ENCODE assay signal across 22 cellular contexts in genomic region chr2:45496869-45497268, GRCh38.
DNase-seq lines count a peak whose midpoint lies in the region; ATAC-seq and TF ChIP-seq lines count a peak whose summit lies in the region.
"Had no signal": no experiment of that assay in that cellular context is flagged by ENCODE, and none has a peak within 500 bp of the region (broad histone marks: within the 10 kb centered on the region; RNA-seq: fewer than 3 reads in every experiment).

No MANE protein-coding gene starts in this region.

- no peak overlapping the region for H2BK15ac ChIP-seq in mesenchymal stem cell (ENCODE audit: low read depth, poor library complexity, severe bottlenecking)

- CTCF ChIA-PET in activated CD4-positive, alpha-beta T cell treated with anti-CD3 and anti-CD28 coated beads for 36 hours (lab: Charles Lee) = interaction anchor here (0.5 to 2.7 kb wide), 8 partner anchors 8 to 1274 kb away, joined by 3 to 12 read pairs (median 4); no protein-coding TSS in a partner anchor

- intact Hi-C loops in activated CD4-positive, alpha-beta T cell treated with anti-CD3 and anti-CD28 coated beads for 36 hours (cut with DNase I, micrococcal nuclease) = loop anchor here in 1 of 2 experiments (1.0 to 2.0 kb wide), 3 partner anchors 71 to 661 kb away; partner anchors contain the start of gene SRBD1
- intact Hi-C loops in activated T-helper 1 cell treated with anti-CD3 and anti-CD28 coated beads, Interleukin-12 subunit alpha, Interleukin-12 subunit beta, Interleukin-2, Interleukin-4 antibody, amounts not matched to agents 30 ng/mL and 10 ng/mL and 1 ng/mL, durations not matched to agents 14 hours and 24 hours and 36 hours (cut with micrococcal nuclease) = loop anchor here (1.0 to 10.0 kb wide), 4 partner anchors 57 to 920 kb away; no protein-coding TSS in a partner anchor

- no peak overlapping the region for H2AFZ ChIP-seq in mesenchymal stem cell (ENCODE audit: low read depth, low read length)

- no peak for TF ChIP-seq CTCF in endothelial cell (IDR thresholded peaks at IDR 0.05; ENCODE audit: unreplicated experiment)

- peak overlapping the region; percentile 61 for H3K27ac Mint-ChIP-seq in activated CD4-positive, alpha-beta T cell treated with anti-CD3 and anti-CD28 coated beads for 36 hours
- peak overlapping the region; percentile 70 for H3K27ac Mint-ChIP-seq in activated T-helper 1 cell treated with anti-CD3 and anti-CD28 coated beads, Interleukin-12 subunit alpha, Interleukin-12 subunit beta, Interleukin-2, Interleukin-4 antibody, amounts not matched to agents 30 ng/mL and 10 ng/mL and 1 ng/mL, durations not matched to agents 14 hours and 24 hours and 36 hours
- no peak overlapping the region for H3K27ac Mint-ChIP-seq in endothelial cell (ENCODE audit: unreplicated experiment)
- H3K27ac Mint-ChIP-seq: B cell had no signal

- H4K91ac ChIP-seq in mesenchymal stem cell (ENCODE audit: low read length) = no peak overlapping the region

- POLR2A ChIA-PET in activated CD4-positive, alpha-beta T cell treated with anti-CD3 and anti-CD28 coated beads for 36 hours (lab: Charles Lee) = interaction anchor here (0.6 kb wide), 1 partner anchor 491 kb away, joined by 4 read pairs; no protein-coding TSS in a partner anchor

- peaks cover 10% of the 10 kb centered on the region for H3K36me3 Mint-ChIP-seq in activated CD4-positive, alpha-beta T cell treated with anti-CD3 and anti-CD28 coated beads for 36 hours (ENCODE audit: low read depth)
- H3K36me3 Mint-ChIP-seq in activated T-helper 1 cell treated with anti-CD3 and anti-CD28 coated beads, Interleukin-12 subunit alpha, Interleukin-12 subunit beta, Interleukin-2, Interleukin-4 antibody, amounts not matched to agents 30 ng/mL and 10 ng/mL and 1 ng/mL, durations not matched to agents 14 hours and 24 hours and 36 hours (ENCODE audit: low read depth) = peaks cover 3% of the 10 kb centered on the region
- H3K36me3 Mint-ChIP-seq in endothelial cell (ENCODE audit: low read depth, unreplicated experiment) = peaks cover 4% of the 10 kb centered on the region

- no peak overlapping the region for H3K9ac ChIP-seq in mesenchymal stem cell (ENCODE audit: low read length)

- H3K4me2 ChIP-seq in mesenchymal stem cell (ENCODE audit: low read length, poor library complexity, severe bottlenecking) = no peak overlapping the region

- no peaks in the 10 kb centered on the region for H3K27me3 ChIP-seq in mesenchymal stem cell (ENCODE audit: control insufficient read depth in 1 of 2, insufficient read depth in 1 of 2, low read length in 2 of 2)
- H3K27me3 ChIP-seq: gastroesophageal sphincter, ovary, SJSA1 had no signal

- no peak overlapping the region for H2BK120ac ChIP-seq in mesenchymal stem cell (ENCODE audit: low read depth, low read length)

- H3K79me1 ChIP-seq in mesenchymal stem cell (replicated peaks; ENCODE audit: low read length, poor library complexity, severe bottlenecking) = peaks cover 2% of the 10 kb centered on the region

- peaks cover 0 to 5% of the 10 kb centered on the region in 2 experiments for H3K36me3 ChIP-seq in mesenchymal stem cell (ENCODE audit: control insufficient read depth in 1 of 2, insufficient read depth in 2 of 2, low read depth in 1 of 2, low read length in 2 of 2)
- H3K36me3 ChIP-seq: ovary, SJSA1 had no signal

- H3K23ac ChIP-seq in mesenchymal stem cell (ENCODE audit: low read length in 2 of 2) = no peak overlapping the region

- 75% methylated on average over 1 of the region's 2 CpGs for WGBS in mesenchymal stem cell

- H2BK5ac ChIP-seq in mesenchymal stem cell (ENCODE audit: low read depth, low read length, poor library complexity, severe bottlenecking) = no peak overlapping the region

- H3K9me3 ChIP-seq in mesenchymal stem cell (ENCODE audit: control insufficient read depth, low read length) = no peaks in the 10 kb centered on the region
- H3K9me3 ChIP-seq: SJSA1 had no signal

- no peak for DNase-seq in activated CD4-positive, alpha-beta T cell treated with anti-CD3 and anti-CD28 coated beads for 36 hours
- DNase-seq in activated CD4-positive, alpha-beta T cell treated with anti-CD3 and anti-CD28 coated beads for 48 hours = no peak
- no peak for DNase-seq in activated T-helper 1 cell treated with anti-CD3 and anti-CD28 coated beads, Interleukin-12 subunit alpha, Interleukin-12 subunit beta, Interleukin-2, Interleukin-4 antibody, amounts not matched to agents 30 ng/mL and 10 ng/mL and 1 ng/mL, durations not matched to agents 14 hours and 24 hours and 36 hours (ENCODE audit: low spot score)
- DNase-seq in mesenchymal stem cell (peak; percentile 64), SKM-1 treated with dmso at 0.1 percent for 144 hours (lab: John Stamatoyannopoulos, UW; ENCODE audit: unreplicated experiment) (no peak), endothelial cell (ENCODE audit: low spot score) (no peak)
- no peak for DNase-seq in stimulated activated CD4-positive, alpha-beta T cell treated with anti-CD3 and anti-CD28 coated beads, Interleukin-4, amount 100 ng/mL, for 24 hours
- DNase-seq: Caco-2; Kasumi-1; left cardiac atrium; mesendoderm; NCI-H1092; NCI-H1930; NCI-H446; NK-92 treated with Interleukin-12 subunit alpha and Interleukin-12 subunit beta, amount 100 ng/mL, for 24 hours; ovary; right cardiac atrium had no signal

- ATAC-seq in activated CD4-positive, alpha-beta T cell treated with anti-CD3 and anti-CD28 coated beads for 36 hours = peak; percentile 45
- ATAC-seq in HG03442 (IDR thresholded peaks at IDR 0.05; ENCODE audit: unreplicated experiment) = peak; percentile 8
- ATAC-seq: gastroesophageal sphincter; left cardiac atrium; naive thymus-derived CD4-positive, alpha-beta T cell; right cardiac atrium had no signal

- H4K8ac ChIP-seq in mesenchymal stem cell (ENCODE audit: low read length) = no peak overlapping the region

- no peak overlapping the region for H3K14ac ChIP-seq in mesenchymal stem cell (ENCODE audit: low read length in 2 of 2)

- no peak overlapping the region for H3K27ac ChIP-seq in mesenchymal stem cell (ENCODE audit: low read length, poor library complexity, severe bottlenecking)
- H3K27ac ChIP-seq: gastroesophageal sphincter, ovary, SJSA1 had no signal

- H3K18ac ChIP-seq in mesenchymal stem cell (ENCODE audit: low read depth in 1 of 2, low read length in 2 of 2) = no peak overlapping the region

- no peaks in the 10 kb centered on the region for H3K4me1 ChIP-seq in mesenchymal stem cell (ENCODE audit: control insufficient read depth, insufficient read depth, low read depth, low read length)
- H3K4me1 ChIP-seq: Caco-2, gastroesophageal sphincter, SJSA1 had no signal

- H2BK12ac ChIP-seq in mesenchymal stem cell (ENCODE audit: low read length in 2 of 2) = no peak overlapping the region

- no peaks in the 10 kb centered on the region for H3K27me3 Mint-ChIP-seq in activated CD4-positive, alpha-beta T cell treated with anti-CD3 and anti-CD28 coated beads for 36 hours
- H3K27me3 Mint-ChIP-seq in activated T-helper 1 cell treated with anti-CD3 and anti-CD28 coated beads, Interleukin-12 subunit alpha, Interleukin-12 subunit beta, Interleukin-2, Interleukin-4 antibody, amounts not matched to agents 30 ng/mL and 10 ng/mL and 1 ng/mL, durations not matched to agents 14 hours and 24 hours and 36 hours (ENCODE audit: insufficient read depth) = no peaks in the 10 kb centered on the region
- no peaks in the 10 kb centered on the region for H3K27me3 Mint-ChIP-seq in endothelial cell (ENCODE audit: unreplicated experiment)
- H3K27me3 Mint-ChIP-seq: B cell; naive thymus-derived CD4-positive, alpha-beta T cell had no signal

- no peak overlapping the region for H3K4me3 Mint-ChIP-seq in activated CD4-positive, alpha-beta T cell treated with anti-CD3 and anti-CD28 coated beads for 36 hours
- H3K4me3 Mint-ChIP-seq in activated T-helper 1 cell treated with anti-CD3 and anti-CD28 coated beads, Interleukin-12 subunit alpha, Interleukin-12 subunit beta, Interleukin-2, Interleukin-4 antibody, amounts not matched to agents 30 ng/mL and 10 ng/mL and 1 ng/mL, durations not matched to agents 14 hours and 24 hours and 36 hours = no peak overlapping the region
- H3K4me3 Mint-ChIP-seq in endothelial cell (ENCODE audit: unreplicated experiment) = no peak overlapping the region
- H3K4me3 Mint-ChIP-seq: B cell; naive thymus-derived CD4-positive, alpha-beta T cell had no signal

- H3K9me3 Mint-ChIP-seq in activated CD4-positive, alpha-beta T cell treated with anti-CD3 and anti-CD28 coated beads for 36 hours (ENCODE audit: low read depth) = no peaks in the 10 kb centered on the region
- H3K9me3 Mint-ChIP-seq in activated T-helper 1 cell treated with anti-CD3 and anti-CD28 coated beads, Interleukin-12 subunit alpha, Interleukin-12 subunit beta, Interleukin-2, Interleukin-4 antibody, amounts not matched to agents 30 ng/mL and 10 ng/mL and 1 ng/mL, durations not matched to agents 14 hours and 24 hours and 36 hours = peaks cover 4% of the 10 kb centered on the region
- no peaks in the 10 kb centered on the region for H3K9me3 Mint-ChIP-seq in endothelial cell (ENCODE audit: unreplicated experiment)

- peaks cover 43% of the 10 kb centered on the region for H3K4me1 Mint-ChIP-seq in activated CD4-positive, alpha-beta T cell treated with anti-CD3 and anti-CD28 coated beads for 36 hours
- H3K4me1 Mint-ChIP-seq in activated T-helper 1 cell treated with anti-CD3 and anti-CD28 coated beads, Interleukin-12 subunit alpha, Interleukin-12 subunit beta, Interleukin-2, Interleukin-4 antibody, amounts not matched to agents 30 ng/mL and 10 ng/mL and 1 ng/mL, durations not matched to agents 14 hours and 24 hours and 36 hours (ENCODE audit: low read depth) = peaks cover 23% of the 10 kb centered on the region
- H3K4me1 Mint-ChIP-seq in endothelial cell (ENCODE audit: unreplicated experiment) = peaks cover 8% of the 10 kb centered on the region

- H2AK5ac ChIP-seq in mesenchymal stem cell (ENCODE audit: low read length, severe bottlenecking) = no peak overlapping the region

- no peak overlapping the region for H3K4ac ChIP-seq in mesenchymal stem cell (ENCODE audit: low read depth in 1 of 2, low read length in 2 of 2)

- no peak overlapping the region for H3K4me3 ChIP-seq in mesenchymal stem cell (ENCODE audit: insufficient read depth in 1 of 2, low read depth in 1 of 2, low read length in 2 of 2)
- H3K4me3 ChIP-seq: gastroesophageal sphincter, ovary, SJSA1 had no signal
